Comparison of ENCODE assay signal across 35 cellular contexts in the genomic region with DNA sequence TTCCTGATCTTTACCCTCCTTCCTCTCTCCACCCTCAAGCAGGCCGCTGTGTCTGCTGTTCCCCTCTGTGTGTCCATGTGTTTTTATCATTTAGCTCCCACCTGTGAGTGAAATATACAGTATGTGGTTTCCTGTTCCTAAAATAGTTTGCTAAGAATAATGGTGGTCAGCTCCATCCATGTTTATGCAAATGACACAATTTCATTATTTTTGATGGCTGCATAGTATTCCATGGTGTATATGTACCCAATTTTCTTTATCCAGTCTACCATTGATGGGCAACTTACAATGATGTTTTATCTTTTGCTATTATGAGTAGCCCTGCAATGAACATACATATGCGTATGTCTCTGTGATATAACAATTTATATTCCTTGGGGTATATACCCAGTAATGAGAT.
"Had no signal": no experiment of that assay in that cellular context is flagged by ENCODE, and none has a peak within 500 bp of the region (broad histone marks: within the 10 kb centered on the region; RNA-seq: fewer than 3 reads in every experiment).

No MANE protein-coding gene starts in this region.

- DNase-seq: Karpas-422, Kasumi-1, MM.1S, MV-4-11, NCI-H1048, NCI-H1092, NCI-H1092 treated with DMSO at 0.1 percent for 48 hours, NCI-H1105, NCI-H1105 treated with DMSO at 0.1 percent for 48 hours, NCI-H1417, NCI-H1417 treated with DMSO at 0.1 percent for 48 hours, NCI-H1436, NCI-H1436 treated with DMSO at 0.1 percent for 48 hours, NCI-H146, NCI-H1694, NCI-H1694 treated with DMSO at 0.1 percent for 48 hours, NCI-H187, NCI-H187 treated with DMSO at 0.1 percent for 48 hours, NCI-H1930, NCI-H2029, NCI-H2029 treated with DMSO at 0.1 percent for 48 hours, NCI-H2081, NCI-H2081 treated with DMSO at 0.1 percent for 48 hours, NCI-H2107, NCI-H2171, NCI-H2171 treated with DMSO at 0.1 percent for 48 hours, NCI-H2227 treated with DMSO at 0.1 percent for 48 hours, NCI-H226, NCI-H345, NCI-H446, NCI-H446 treated with DMSO at 0.1 percent for 48 hours, NCI-H510A, NCI-H510A treated with DMSO at 0.1 percent for 48 hours, NCI-H524, NCI-H524 treated with DMSO at 0.1 percent for 48 hours had no signal
